Comparison of ENCODE assay signal across 22 cellular contexts in the genomic region with DNA sequence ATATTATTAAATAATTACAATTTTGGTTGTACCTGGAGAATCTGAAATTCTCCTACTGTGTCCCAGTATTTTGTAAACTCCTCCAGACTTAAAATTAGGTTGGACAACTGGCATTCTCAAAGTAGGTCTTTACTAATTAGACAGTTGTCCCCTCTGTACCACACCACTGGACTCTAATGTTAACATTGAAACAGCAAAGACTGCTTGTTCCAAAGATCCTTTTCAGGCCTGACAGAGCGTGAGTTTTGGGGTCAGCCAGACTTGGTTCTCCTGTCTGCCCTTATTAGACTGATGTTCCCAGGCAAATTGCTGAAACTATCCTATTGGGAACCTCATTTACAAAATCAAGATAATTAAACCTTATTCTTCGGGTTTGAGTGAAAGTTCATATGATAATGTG. TPM values are rescaled to one million over a fixed set of nuclear protein-coding genes. Genes with fewer than 3 reads are reported as not detected.
DNase-seq lines count a peak whose midpoint lies in the region; ATAC-seq and TF ChIP-seq lines count a peak whose summit lies in the region.
"Had no signal": no experiment of that assay in that cellular context is flagged by ENCODE, and none has a peak within 500 bp of the region (broad histone marks: within the 10 kb centered on the region; RNA-seq: fewer than 3 reads in every experiment).

No MANE protein-coding gene starts in this region.

- no peaks in the 10 kb centered on the region for H3K9me3 ChIP-seq in CD4-positive, CD25-positive, alpha-beta regulatory T cell (ENCODE audit: control insufficient read depth in 2 of 2, low read length in 2 of 2)
- H3K9me3 ChIP-seq in Loucy (ENCODE audit: insufficient read depth, low read depth, low read length) (no peaks in the 10 kb centered on the region), heart right ventricle (no peaks in the 10 kb centered on the region)

- peaks cover 0 to 2% (median 0%) of the 10 kb centered on the region in 7 donors for H3K9me3 Mint-ChIP-seq in CD4-positive, CD25-positive, alpha-beta regulatory T cell
- peaks cover 0 to 4% (median 0%) of the 10 kb centered on the region in 5 experiments for H3K9me3 Mint-ChIP-seq in brain
- H3K9me3 Mint-ChIP-seq: nephron progenitor cell had no signal

- peaks cover 34% of the 10 kb centered on the region for H3K79me2 ChIP-seq in Loucy (ENCODE audit: insufficient read depth, low read length)

- ATAC-seq in CD4-positive, CD25-positive, alpha-beta regulatory T cell (ENCODE audit: low read depth in 2 of 2) = no peak
- ATAC-seq in heart right ventricle = no peak

- no peaks in the 10 kb centered on the region for H4K20me1 ChIP-seq in Loucy (ENCODE audit: insufficient read depth, low read length, poor library complexity, severe bottlenecking)

- peaks cover 32 to 71% (median 57%) of the 10 kb centered on the region in 4 donors for H3K4me1 Mint-ChIP-seq in CD4-positive, CD25-positive, alpha-beta regulatory T cell
- H3K4me1 Mint-ChIP-seq in brain = peaks cover 33% of the 10 kb centered on the region

- peaks cover 78% of the 10 kb centered on the region for H3K4me1 ChIP-seq in CD4-positive, CD25-positive, alpha-beta regulatory T cell (ENCODE audit: control insufficient read depth, insufficient read depth, low read length, poor library complexity, severe bottlenecking)
- H3K4me1 ChIP-seq in Loucy (ENCODE audit: insufficient read depth, low read length, poor library complexity, severe bottlenecking) (peaks cover 48% of the 10 kb centered on the region), heart right ventricle (peaks cover 0 to 46% (median 7%) of the 10 kb centered on the region in 9 donors)

- intact Hi-C loops in heart right ventricle (cut with DNase I) (no loop called here), lower leg skin (cut with DNase I; ENCODE audit: low total_unique reads) (no loop called here)

- H3K9ac ChIP-seq in Loucy (ENCODE audit: low read depth, low read length, poor library complexity, severe bottlenecking) = peak overlapping the region; percentile 58

- H3K27me3 Mint-ChIP-seq in CD4-positive, CD25-positive, alpha-beta regulatory T cell = peaks cover 10% of the 10 kb centered on the region
- no peaks in the 10 kb centered on the region for H3K27me3 Mint-ChIP-seq in brain

- no peak for TF ChIP-seq POLR2A in lower leg skin (IDR thresholded peaks at IDR 0.05)

- H3K4me3 ChIP-seq in CD4-positive, CD25-positive, alpha-beta regulatory T cell (ENCODE audit: low read depth, low read length) = no peak overlapping the region
- H3K4me3 ChIP-seq in Loucy (ENCODE audit: low read length, poor library complexity, severe bottlenecking) = no peak overlapping the region
- no peak overlapping the region for H3K4me3 ChIP-seq in heart right ventricle
- H3K4me3 ChIP-seq in lower leg skin (ENCODE audit: low read depth, poor library complexity, severe bottlenecking) = no peak overlapping the region
- H3K4me3 ChIP-seq: SJSA1 had no signal

- TF ChIP-seq CTCF in Loucy (conservative IDR thresholded peaks at IDR 0.05; ENCODE audit: low read length) = no peak
- TF ChIP-seq CTCF in brain (conservative IDR thresholded peaks at IDR 0.05) = no peak
- TF ChIP-seq CTCF in heart right ventricle (IDR thresholded peaks at IDR 0.05) = no peak
- TF ChIP-seq CTCF in lower leg skin (IDR thresholded peaks at IDR 0.05) = no peak

- no peaks in the 10 kb centered on the region for H3K36me3 Mint-ChIP-seq in CD4-positive, CD25-positive, alpha-beta regulatory T cell
- H3K36me3 Mint-ChIP-seq in brain = no peaks in the 10 kb centered on the region

- H3K36me3 ChIP-seq in CD4-positive, CD25-positive, alpha-beta regulatory T cell (ENCODE audit: control insufficient read depth, insufficient read depth, low read length) = no peaks in the 10 kb centered on the region
- H3K36me3 ChIP-seq in Loucy (ENCODE audit: insufficient read depth, low read length) (no peaks in the 10 kb centered on the region), heart right ventricle (peaks cover 0 to 2% (median 0%) of the 10 kb centered on the region in 9 donors)

- no peaks in the 10 kb centered on the region for H3K27me3 ChIP-seq in CD4-positive, CD25-positive, alpha-beta regulatory T cell (ENCODE audit: control insufficient read depth, insufficient read depth, low read length)
- H3K27me3 ChIP-seq in Loucy (ENCODE audit: insufficient read depth, low read length, poor library complexity, severe bottlenecking) (peaks cover under 1% of the 10 kb centered on the region), heart right ventricle (no peaks in the 10 kb centered on the region)
- H3K27me3 ChIP-seq: SJSA1 had no signal

- DNase-seq in CD4-positive, CD25-positive, alpha-beta regulatory T cell = no peak
- DNase-seq in retina (peak; percentile 72), heart right ventricle (no peak), LoVo (ENCODE audit: low spot score) (no peak), NCI-H526 treated with DMSO at 0.1 percent for 48 hours (lab: John Stamatoyannopoulos, UW) (no peak), lower leg skin (ENCODE audit: low spot score in 2 of 2) (no peak)
- DNase-seq: activated CD4-positive, alpha-beta T cell treated with anti-CD3 and anti-CD28 coated beads, Interleukin-2, amount 50 U/mL, for 1 hour; activated effector memory CD4-positive, alpha-beta T cell treated with anti-CD3 and anti-CD28 coated beads, Interleukin-2, amount 50 U/mL, for 16 hours; amniotic stem cell; DND-41; glutamatergic neuron; left colon; NCI-H1417; NCI-H2081 treated with DMSO at 0.1 percent for 48 hours; NCI-H446; nephron progenitor cell; T-helper 2 cell had no signal

- 92 to 95% methylated on average over 2 of the region's 2 CpGs for WGBS in heart right ventricle, 2 donors
- WGBS in lower leg skin, 2 donors = 86% methylated on average over 2 of the region's 2 CpGs

- peak overlapping the region; percentile 46 for H3K4me2 ChIP-seq in Loucy (ENCODE audit: low read depth, low read length, poor library complexity, severe bottlenecking)

- H2AFZ ChIP-seq in Loucy (ENCODE audit: low read length) = no peak overlapping the region

- H3F3A ChIP-seq in Loucy (ENCODE audit: low read depth) = no peaks in the 10 kb centered on the region

- H3K4me3 Mint-ChIP-seq in CD4-positive, CD25-positive, alpha-beta regulatory T cell = no peak overlapping the region
- H3K4me3 Mint-ChIP-seq in brain = peak overlapping the region in 1 of 5 experiments; percentile 81
- H3K4me3 Mint-ChIP-seq: nephron progenitor cell had no signal

- peak overlapping the region; percentile 98 for H3K27ac ChIP-seq in CD4-positive, CD25-positive, alpha-beta regulatory T cell (ENCODE audit: insufficient read depth, low read length, poor library complexity, severe bottlenecking)
- no peak overlapping the region for H3K27ac ChIP-seq in heart right ventricle

- H3K9me2 ChIP-seq in Loucy (replicated peaks; ENCODE audit: low read depth, low read length) = no peaks in the 10 kb centered on the region

- H3K27ac Mint-ChIP-seq in CD4-positive, CD25-positive, alpha-beta regulatory T cell = peak overlapping the region in 2 of 3 donors; percentile 73 to 76
- H3K27ac Mint-ChIP-seq in brain = peak overlapping the region in 3 of 5 experiments; percentile 6 to 86 (median 67)

RNA-seq across cellular contexts. Expression of a gene that starts 3.8 kb away (rescaled TPM):
- total RNA-seq in CD4-positive, CD25-positive, alpha-beta regulatory T cell = 47.0 TPM
- polyA plus RNA-seq in CD4-positive, CD25-positive, alpha-beta regulatory T cell = 1 to 10 TPM; 3.3 to 3.8 (median 3.4) TPM
- polyA plus RNA-seq in brain (ENCODE audit: insufficient read depth, low read depth, low replicate concordance) (17.9 TPM), heart right ventricle (1 to 10 TPM; 2.7 to 3.5 TPM)
- total RNA-seq in heart right ventricle (10 to 100 TPM; 10.7 to 15.7 (median 13.8) TPM), lower leg skin (10 to 100 TPM; 19.4 to 23.4 (median 20.5) TPM)

RNA-seq across cellular contexts. Expression of a gene that starts 32.2 kb away (rescaled TPM):
- 89.2 TPM for total RNA-seq in CD4-positive, CD25-positive, alpha-beta regulatory T cell
- polyA plus RNA-seq in CD4-positive, CD25-positive, alpha-beta regulatory T cell = 100 to 1,000 TPM; 117 to 136 (median 134) TPM
- polyA plus RNA-seq in brain (ENCODE audit: insufficient read depth, low read depth, low replicate concordance) (40.8 TPM), heart right ventricle (10 to 100 TPM; 17.1 to 22.4 TPM)
- total RNA-seq in heart right ventricle (10 to 100 TPM in 9 of 10 donors, 1 to 10 TPM in 1; 9.8 to 16.1 (median 13.3) TPM), lower leg skin (10 to 100 TPM; 40.3 to 55.5 (median 45.3) TPM)

RNA-seq across cellular contexts. Expression of a gene that starts 55.7 kb away (rescaled TPM):
- not detected for total RNA-seq in CD4-positive, CD25-positive, alpha-beta regulatory T cell
- under 1 TPM in 3 of 4 donors, not detected in 1; 0.07 to 0.29 (median 0.18) TPM for polyA plus RNA-seq in CD4-positive, CD25-positive, alpha-beta regulatory T cell
- polyA plus RNA-seq in brain (ENCODE audit: insufficient read depth, low read depth, low replicate concordance) = 2.0 TPM
- total RNA-seq in heart right ventricle = 1 to 10 TPM in 5 of 10 donors, under 1 TPM in 5; 0.36 to 2.7 (median 1.0) TPM
- polyA plus RNA-seq in heart right ventricle = under 1 TPM; 0.51 TPM
- under 1 TPM in 1 of 4 donors, not detected in 3; 0.16 TPM for total RNA-seq in lower leg skin
- total RNA-seq: bronchial epithelial cell, M059J, SJSA1 had no signal
